9 cellular contexts compared by ENCODE assay signal in the genomic region with DNA sequence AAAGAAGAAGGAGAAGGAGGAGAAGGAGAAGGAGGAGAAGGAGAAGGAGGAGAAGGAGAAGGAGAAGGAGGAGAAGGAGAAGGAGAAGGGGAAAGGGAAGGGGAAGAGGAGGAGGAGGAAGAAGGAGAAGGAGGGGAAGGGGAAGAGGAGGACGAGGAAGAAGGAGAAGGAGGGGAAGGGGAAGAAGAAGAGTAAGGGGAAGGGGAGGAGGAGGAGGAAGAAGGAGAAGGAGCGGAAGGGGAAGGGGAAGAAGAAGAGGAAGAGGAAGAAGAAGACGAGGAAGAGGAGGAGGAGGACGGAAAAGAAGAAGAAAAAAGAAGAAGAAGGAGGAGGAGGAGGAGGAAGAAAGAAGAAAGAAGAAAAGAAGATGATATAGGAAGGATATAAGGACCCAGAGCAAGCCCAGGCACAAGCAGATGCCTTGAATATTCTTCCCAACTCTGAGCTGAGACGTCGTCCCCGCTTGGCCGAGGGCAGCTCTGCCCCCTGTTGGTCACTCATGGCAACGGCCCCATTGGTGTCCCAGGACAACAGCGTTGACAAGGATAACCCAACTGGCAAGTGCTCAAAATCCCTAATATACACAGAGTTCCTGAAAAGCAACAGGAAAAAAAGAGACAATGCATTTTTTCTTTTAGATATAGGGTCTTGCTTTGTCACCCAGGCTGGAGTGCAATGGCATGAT. TPM values are rescaled to one million over a fixed set of nuclear protein-coding genes. Genes with fewer than 3 reads are reported as not detected.
DNase-seq lines count a peak whose midpoint lies in the region; ATAC-seq and TF ChIP-seq lines count a peak whose summit lies in the region.
"Had no signal": no experiment of that assay in that cellular context is flagged by ENCODE, and none has a peak within 500 bp of the region (broad histone marks: within the 10 kb centered on the region; RNA-seq: fewer than 3 reads in every experiment).

No MANE protein-coding gene starts in this region.

- H3K4me3 Mint-ChIP-seq in T-helper 17 cell: no peak overlapping the region
- H3K4me3 Mint-ChIP-seq: T-helper 1 cell treated with Interleukin-12 subunit alpha and Interleukin-12 subunit beta and Interleukin-4 antibody, amounts not matched to agents 30 μg/mL and 1 μg/mL, for 36 hours had no signal

- intact Hi-C loops in upper lobe of right lung (cut with DNase I): no loop called here

- no peaks in the 10 kb centered on the region for H3K27me3 ChIP-seq in upper lobe of right lung

- no peak overlapping the region for H3K27ac ChIP-seq in upper lobe of right lung

- no peaks in the 10 kb centered on the region for H3K27me3 Mint-ChIP-seq in T-helper 17 cell

- H3K36me3 Mint-ChIP-seq in T-helper 17 cell (ENCODE audit: low read depth): no peaks in the 10 kb centered on the region

- peak; percentile 87 for ATAC-seq in SK-N-SH treated with all-trans-retinoic acid at 6 μM for 48 hours
- peak; percentile 72 for ATAC-seq in upper lobe of right lung
- ATAC-seq in T-helper 17 cell: no peak

- peak; percentile 59 for TF ChIP-seq CTCF in upper lobe of right lung (IDR thresholded peaks at IDR 0.05)

- H3K36me3 ChIP-seq in upper lobe of right lung: no peaks in the 10 kb centered on the region

- H3K27ac Mint-ChIP-seq in T-helper 17 cell: no peak overlapping the region
- H3K27ac Mint-ChIP-seq: T-helper 1 cell treated with Interleukin-12 subunit alpha and Interleukin-12 subunit beta and Interleukin-4 antibody, amounts not matched to agents 30 μg/mL and 1 μg/mL, for 36 hours had no signal

- no peaks in the 10 kb centered on the region for H3K9me3 ChIP-seq in upper lobe of right lung
- no peaks in the 10 kb centered on the region for H3K9me3 ChIP-seq in T-helper 17 cell (ENCODE audit: control insufficient read depth, low read length, poor library complexity, severe bottlenecking)

- H3K4me1 Mint-ChIP-seq in T-helper 17 cell: no peaks in the 10 kb centered on the region

- H3K4me1 ChIP-seq in upper lobe of right lung: no peaks in the 10 kb centered on the region

- H3K4me3 ChIP-seq in upper lobe of right lung: no peak overlapping the region

- DNase-seq in stimulated activated CD4-positive, alpha-beta T cell treated with anti-CD3 and anti-CD28 coated beads, Interleukin-12 subunit alpha, Interleukin-12 subunit beta, amount 100 ng/mL, for 4 hours: peak; percentile 6
- no peak for DNase-seq in stimulated activated CD4-positive, alpha-beta T cell treated with anti-CD3 and anti-CD28 coated beads, Interleukin-4, amount 100 ng/mL, for 24 hours
- DNase-seq in hepatic stellate cell (ENCODE audit: low spot score) (peak; percentile 52), upper lobe of right lung (peak; percentile 71), middle frontal gyrus (ENCODE audit: extremely low spot score, low spot score) (no peak), T-helper 17 cell (no peak), NCI-H2081 (lab: John Stamatoyannopoulos, UW) (no peak)

TF ChIP-seq in SK-N-SH treated with all-trans-retinoic acid at 6 μM for 48 hours, 23 proteins besides CTCF, POLR2A, EP300 and RAD21:
- TF ChIP-seq PPARA (CRISPR knock-in tag; IDR thresholded peaks at IDR 0.05; ENCODE audit: borderline replicate concordance) (no peak), ZNF8 (CRISPR knock-in tag; IDR thresholded peaks at IDR 0.05) (no peak), RARB (CRISPR knock-in tag; IDR thresholded peaks at IDR 0.05) (no peak), CSDC2 (CRISPR knock-in tag; IDR thresholded peaks at IDR 0.05) (no peak), CREB5 (CRISPR knock-in tag; IDR thresholded peaks at IDR 0.05; ENCODE audit: low read depth) (no peak), ZC3H10 (CRISPR knock-in tag; IDR thresholded peaks at IDR 0.05) (no peak), PATZ1 (CRISPR knock-in tag; IDR thresholded peaks at IDR 0.05; ENCODE audit: borderline replicate concordance) (no peak), OSR1 (CRISPR knock-in tag; IDR thresholded peaks at IDR 0.05) (no peak), TSHZ2 (CRISPR knock-in tag; IDR thresholded peaks at IDR 0.05) (no peak), ISL1 (CRISPR knock-in tag; IDR thresholded peaks at IDR 0.05) (no peak), ZNF565 (CRISPR knock-in tag; conservative IDR thresholded peaks at IDR 0.05; ENCODE audit: low read depth) (no peak), ZFP3 (CRISPR knock-in tag; IDR thresholded peaks at IDR 0.05) (no peak), ARNTL (CRISPR knock-in tag; IDR thresholded peaks at IDR 0.05; ENCODE audit: borderline replicate concordance, low read depth) (no peak), GLIS3 (CRISPR knock-in tag; IDR thresholded peaks at IDR 0.05) (no peak), BACH2 (CRISPR knock-in tag; IDR thresholded peaks at IDR 0.05; ENCODE audit: borderline replicate concordance) (no peak), TOX (CRISPR knock-in tag; IDR thresholded peaks at IDR 0.05; ENCODE audit: borderline replicate concordance) (no peak), ZNF70 (CRISPR knock-in tag; IDR thresholded peaks at IDR 0.05) (no peak), ESRRG (CRISPR knock-in tag; IDR thresholded peaks at IDR 0.05) (no peak)
- TF ChIP-seq, protein P1, sequence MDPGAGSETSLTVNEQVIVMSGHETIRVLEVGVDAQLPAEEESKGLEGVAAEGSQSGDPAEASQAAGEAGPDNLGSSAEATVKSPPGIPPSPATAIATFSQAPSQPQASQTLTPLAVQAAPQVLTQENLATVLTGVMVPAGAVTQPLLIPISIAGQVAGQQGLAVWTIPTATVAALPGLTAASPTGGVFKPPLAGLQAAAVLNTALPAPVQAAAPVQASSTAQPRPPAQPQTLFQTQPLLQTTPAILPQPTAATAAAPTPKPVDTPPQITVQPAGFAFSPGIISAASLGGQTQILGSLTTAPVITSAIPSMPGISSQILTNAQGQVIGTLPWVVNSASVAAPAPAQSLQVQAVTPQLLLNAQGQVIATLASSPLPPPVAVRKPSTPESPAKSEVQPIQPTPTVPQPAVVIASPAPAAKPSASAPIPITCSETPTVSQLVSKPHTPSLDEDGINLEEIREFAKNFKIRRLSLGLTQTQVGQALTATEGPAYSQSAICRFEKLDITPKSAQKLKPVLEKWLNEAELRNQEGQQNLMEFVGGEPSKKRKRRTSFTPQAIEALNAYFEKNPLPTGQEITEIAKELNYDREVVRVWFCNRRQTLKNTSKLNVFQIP (CRISPR knock-in tag; IDR thresholded peaks at IDR 0.05; ENCODE audit: borderline replicate concordance, low read depth): no peak

RNA-seq across cellular contexts. Expression of gene IGSF23, which starts 30.6 kb away (rescaled TPM):
- total RNA-seq in upper lobe of right lung (not detected), T-helper 17 cell (not detected)

RNA-seq across cellular contexts. Expression of gene CEACAM20, which starts 53.2 kb away (rescaled TPM):
- 0.35 TPM for total RNA-seq in upper lobe of right lung
- total RNA-seq in T-helper 17 cell: not detected

Comparison
In these comparisons a context has a peak if more than half of its experiments do, and no peak if none do; other contexts are left out.
1. DNase-seq: peak in stimulated activated CD4-positive, alpha-beta T cell treated with anti-CD3 and anti-CD28 coated beads, Interleukin-12 subunit alpha, Interleukin-12 subunit beta, amount 100 ng/mL, for 4 hours (single experiment), hepatic stellate cell (single experiment) and upper lobe of right lung (single experiment); none in stimulated activated CD4-positive, alpha-beta T cell treated with anti-CD3 and anti-CD28 coated beads, Interleukin-4, amount 100 ng/mL, for 24 hours (single experiment), middle frontal gyrus (single experiment), T-helper 17 cell (0 of 3) and NCI-H2081 (0 of 2).